Comparison of ENCODE assay signal across 28 cellular contexts in genomic region chr6:36209606-36210005, GRCh38.
"Had no signal": no experiment of that assay in that cellular context is flagged by ENCODE, and none has a peak within 500 bp of the region (broad histone marks: within the 10 kb centered on the region; RNA-seq: fewer than 3 reads in every experiment).

No MANE protein-coding gene starts in this region.

- H3K9me3 Mint-ChIP-seq: immature natural killer cell; memory B cell; naive B cell; natural killer cell; nephron progenitor cell; neural progenitor cell; stimulated activated effector memory CD8-positive, alpha-beta T cell treated with anti-CD3 and anti-CD28 coated beads, Interleukin-12 subunit alpha, Interleukin-12 subunit beta, amount 100 ng/mL, for 72 hours; stimulated activated naive CD8-positive, alpha-beta T cell treated with anti-CD3 and anti-CD28 coated beads, Interleukin-15, Interleukin-2, amounts not matched to agents 100 ng/mL and 50 ng/mL, for 24 hours; type B pancreatic cell had no signal

- H3K27ac ChIP-seq: neural progenitor cell, neutrophil, parathyroid adenoma, right atrium auricular region, skin epidermis, suprapubic skin, thoracic aorta, tibial artery, uterus had no signal

- H3K9me3 ChIP-seq: neutrophil, right atrium auricular region, spleen, suprapubic skin, thoracic aorta, tibial artery, uterus had no signal

- H3K4me1 Mint-ChIP-seq: nephron progenitor cell, neural progenitor cell had no signal

- H3K4me3 ChIP-seq: lung, neural progenitor cell, right atrium auricular region, skin epidermis, spleen, suprapubic skin, thoracic aorta, tibial artery, uterus had no signal

- H3K4me1 ChIP-seq: neural progenitor cell, parathyroid adenoma, right atrium auricular region, tibial artery, uterus had no signal

- FAIRE-seq: islet of Langerhans, kidney had no signal

- ATAC-seq: left ventricle myocardium superior; natural killer cell; sciatic nerve; stimulated activated effector memory CD8-positive, alpha-beta T cell treated with anti-CD3 and anti-CD28 coated beads, Interleukin-12 subunit alpha, Interleukin-12 subunit beta, amount 100 ng/mL, for 72 hours had no signal

- H2AFZ ChIP-seq: neural progenitor cell, parathyroid adenoma had no signal

- H3K27me3 ChIP-seq: neural progenitor cell, neutrophil, right atrium auricular region, spleen, suprapubic skin, tibial artery, uterus had no signal

- DNase-seq: hypothalamus; immature natural killer cell; kidney; left ventricle myocardium superior; midbrain; naive B cell; natural killer cell; nephron progenitor cell; occipital lobe; spleen; stimulated activated CD4-positive, alpha-beta T cell treated with anti-CD3 and anti-CD28 coated beads, Interleukin-4, amount 100 ng/mL, for 24 hours; stimulated activated naive CD4-positive, alpha-beta T cell; tibial artery; uterus had no signal

- H3K27me3 Mint-ChIP-seq: memory B cell; naive B cell; stimulated activated naive CD8-positive, alpha-beta T cell treated with anti-CD3 and anti-CD28 coated beads, Interleukin-15, Interleukin-2, amounts not matched to agents 100 ng/mL and 50 ng/mL, for 24 hours; type B pancreatic cell had no signal

- H3K4me2 ChIP-seq: neural progenitor cell had no signal

- H3K79me2 ChIP-seq: parathyroid adenoma had no signal

- H3K9ac ChIP-seq: neural progenitor cell, parathyroid adenoma had no signal

- H3K27ac Mint-ChIP-seq: memory B cell; naive B cell; natural killer cell; nephron progenitor cell; neural progenitor cell; stimulated activated effector memory CD8-positive, alpha-beta T cell treated with anti-CD3 and anti-CD28 coated beads, Interleukin-12 subunit alpha, Interleukin-12 subunit beta, amount 100 ng/mL, for 72 hours; stimulated activated naive CD8-positive, alpha-beta T cell treated with anti-CD3 and anti-CD28 coated beads, Interleukin-15, Interleukin-2, amounts not matched to agents 100 ng/mL and 50 ng/mL, for 24 hours; type B pancreatic cell had no signal

- H3K4me3 Mint-ChIP-seq: immature natural killer cell; memory B cell; naive B cell; natural killer cell; nephron progenitor cell; neural progenitor cell; stimulated activated effector memory CD8-positive, alpha-beta T cell treated with anti-CD3 and anti-CD28 coated beads, Interleukin-12 subunit alpha, Interleukin-12 subunit beta, amount 100 ng/mL, for 72 hours; stimulated activated naive CD8-positive, alpha-beta T cell treated with anti-CD3 and anti-CD28 coated beads, Interleukin-15, Interleukin-2, amounts not matched to agents 100 ng/mL and 50 ng/mL, for 24 hours; type B pancreatic cell had no signal
